Comparison of ENCODE assay signal across 10 cellular contexts in the genomic region with DNA sequence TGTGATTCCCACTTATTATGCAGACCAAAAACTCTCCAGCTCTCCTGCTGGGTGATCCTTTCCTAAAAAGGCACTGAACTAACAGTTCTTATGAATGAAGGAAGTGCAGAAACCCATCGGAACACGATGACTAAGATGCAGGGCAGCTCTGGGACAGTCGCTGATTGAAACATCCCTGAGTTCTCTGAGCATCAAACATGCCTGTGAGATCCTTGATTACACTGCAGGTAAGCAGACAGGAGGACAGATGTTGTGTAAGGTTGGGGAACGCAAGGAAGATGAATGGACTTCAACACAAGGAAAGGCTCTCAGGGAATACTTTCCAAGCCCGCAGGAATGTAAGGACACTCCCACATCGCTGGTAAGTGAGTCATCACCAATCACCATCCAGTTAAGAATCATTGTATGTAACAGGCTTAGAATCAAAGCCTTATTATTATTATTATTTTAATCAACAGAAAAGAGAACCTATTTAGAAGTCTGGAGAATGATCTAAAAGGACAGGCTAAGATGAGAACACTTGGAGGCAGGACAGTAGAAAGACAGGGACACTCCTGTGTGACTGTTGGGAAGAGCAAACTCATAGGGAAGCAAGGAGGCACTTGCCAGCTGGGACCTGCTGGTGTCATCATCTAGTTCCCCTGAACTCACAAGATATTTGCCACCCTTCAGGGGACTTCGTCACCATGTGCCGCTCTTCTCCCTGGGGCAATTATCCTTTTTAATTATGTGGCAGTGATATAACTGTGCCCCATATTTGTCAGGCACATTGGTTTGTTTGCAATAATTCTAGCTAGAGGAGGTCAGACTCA. TPM values are rescaled to one million over a fixed set of nuclear protein-coding genes. Genes with fewer than 3 reads are reported as not detected.
DNase-seq lines count a peak whose midpoint lies in the region; ATAC-seq and TF ChIP-seq lines count a peak whose summit lies in the region.
"Had no signal": no experiment of that assay in that cellular context is flagged by ENCODE, and none has a peak within 500 bp of the region (broad histone marks: within the 10 kb centered on the region; RNA-seq: fewer than 3 reads in every experiment).

No MANE protein-coding gene starts in this region.

- DNase-seq in HS-27A (ENCODE audit: low read depth) (peak; percentile 90), amniotic epithelial cell (ENCODE audit: low read depth) (peak; percentile 98), iPS DF 19.7 (ENCODE audit: low read depth, low spot score) (peak; percentile 56), upper lobe of left lung (peak in 1 of 2 donors; percentile 32), hippocampal formation (lab: John Stamatoyannopoulos, UW) (no peak), midbrain (lab: John Stamatoyannopoulos, UW) (no peak)
- DNase-seq in activated T-helper 1 cell treated with anti-CD3 and anti-CD28 coated beads, Interleukin-12 subunit alpha, Interleukin-12 subunit beta, Interleukin-2, Interleukin-4 antibody, amounts not matched to agents 30 ng/mL and 10 ng/mL and 1 ng/mL, durations not matched to agents 14 hours and 24 hours and 36 hours (ENCODE audit: low spot score), result no peak
- DNase-seq: OCI-M1; stimulated activated CD4-positive, alpha-beta T cell treated with anti-CD3 and anti-CD28 coated beads, Interleukin-1b, Interleukin-23, amount 100 ng/mL, for 48 hours had no signal

- WGBS in upper lobe of left lung, 2 donors, result 69 to 71% methylated on average over 8 of the region's 8 CpGs

- no peak overlapping the region for H3K27ac ChIP-seq in upper lobe of left lung

- H3K27me3 Mint-ChIP-seq in activated T-helper 1 cell treated with anti-CD3 and anti-CD28 coated beads, Interleukin-12 subunit alpha, Interleukin-12 subunit beta, Interleukin-2, Interleukin-4 antibody, amounts not matched to agents 30 ng/mL and 10 ng/mL and 1 ng/mL, durations not matched to agents 14 hours and 24 hours and 36 hours (ENCODE audit: insufficient read depth), result peaks cover 39% of the 10 kb centered on the region

- H3K4me3 Mint-ChIP-seq in activated T-helper 1 cell treated with anti-CD3 and anti-CD28 coated beads, Interleukin-12 subunit alpha, Interleukin-12 subunit beta, Interleukin-2, Interleukin-4 antibody, amounts not matched to agents 30 ng/mL and 10 ng/mL and 1 ng/mL, durations not matched to agents 14 hours and 24 hours and 36 hours, result no peak overlapping the region
- H3K4me3 Mint-ChIP-seq: memory B cell had no signal

- no peak for TF ChIP-seq EP300 in upper lobe of left lung (IDR thresholded peaks at IDR 0.05)

- H3K4me1 ChIP-seq in upper lobe of left lung, result peaks cover 0 to 6% (median 2%) of the 10 kb centered on the region in 4 donors

- TF ChIP-seq POLR2A in upper lobe of left lung (IDR thresholded peaks at IDR 0.05), result no peak

- peak; percentile 66 to 71 for ATAC-seq in upper lobe of left lung (ENCODE audit: low FRiP score in 2 of 2)

- no peaks in the 10 kb centered on the region for H3K4me1 Mint-ChIP-seq in activated T-helper 1 cell treated with anti-CD3 and anti-CD28 coated beads, Interleukin-12 subunit alpha, Interleukin-12 subunit beta, Interleukin-2, Interleukin-4 antibody, amounts not matched to agents 30 ng/mL and 10 ng/mL and 1 ng/mL, durations not matched to agents 14 hours and 24 hours and 36 hours (ENCODE audit: low read depth)
- H3K4me1 Mint-ChIP-seq: memory B cell had no signal

- no peak for TF ChIP-seq CTCF in upper lobe of left lung (IDR thresholded peaks at IDR 0.05)

- no peaks in the 10 kb centered on the region for H3K27me3 ChIP-seq in upper lobe of left lung

- no peaks in the 10 kb centered on the region for H3K9me3 Mint-ChIP-seq in activated T-helper 1 cell treated with anti-CD3 and anti-CD28 coated beads, Interleukin-12 subunit alpha, Interleukin-12 subunit beta, Interleukin-2, Interleukin-4 antibody, amounts not matched to agents 30 ng/mL and 10 ng/mL and 1 ng/mL, durations not matched to agents 14 hours and 24 hours and 36 hours
- H3K9me3 Mint-ChIP-seq: memory B cell had no signal

- H3K36me3 Mint-ChIP-seq in activated T-helper 1 cell treated with anti-CD3 and anti-CD28 coated beads, Interleukin-12 subunit alpha, Interleukin-12 subunit beta, Interleukin-2, Interleukin-4 antibody, amounts not matched to agents 30 ng/mL and 10 ng/mL and 1 ng/mL, durations not matched to agents 14 hours and 24 hours and 36 hours (ENCODE audit: low read depth), result no peaks in the 10 kb centered on the region
- H3K36me3 Mint-ChIP-seq: memory B cell had no signal

- H3K9me3 ChIP-seq in upper lobe of left lung, result no peaks in the 10 kb centered on the region

- intact Hi-C loops in activated T-helper 1 cell treated with anti-CD3 and anti-CD28 coated beads, Interleukin-12 subunit alpha, Interleukin-12 subunit beta, Interleukin-2, Interleukin-4 antibody, amounts not matched to agents 30 ng/mL and 10 ng/mL and 1 ng/mL, durations not matched to agents 14 hours and 24 hours and 36 hours (cut with micrococcal nuclease), result no loop called here

- no peaks in the 10 kb centered on the region for H3K36me3 ChIP-seq in upper lobe of left lung

- no peak overlapping the region for H3K4me3 ChIP-seq in upper lobe of left lung

- H3K27ac Mint-ChIP-seq in activated T-helper 1 cell treated with anti-CD3 and anti-CD28 coated beads, Interleukin-12 subunit alpha, Interleukin-12 subunit beta, Interleukin-2, Interleukin-4 antibody, amounts not matched to agents 30 ng/mL and 10 ng/mL and 1 ng/mL, durations not matched to agents 14 hours and 24 hours and 36 hours, result no peak overlapping the region
- H3K27ac Mint-ChIP-seq: memory B cell had no signal

RNA-seq across cellular contexts. Expression of a gene that starts 26.0 kb away (rescaled TPM):
- 1 to 10 TPM in 2 of 6 donors, under 1 TPM in 1, not detected in 3; 0.76 to 3.8 (median 1.7) TPM for total RNA-seq in upper lobe of left lung
- 0.26 and 0.61 TPM in 2 replicates for total RNA-seq in activated T-helper 1 cell treated with anti-CD3 and anti-CD28 coated beads, Interleukin-12 subunit alpha, Interleukin-12 subunit beta, Interleukin-2, Interleukin-4 antibody, amounts not matched to agents 30 ng/mL and 10 ng/mL and 1 ng/mL, durations not matched to agents 14 hours and 24 hours and 36 hours

RNA-seq across cellular contexts. Expression of a gene that starts 53.9 kb away (rescaled TPM):
- total RNA-seq in upper lobe of left lung, result 10 to 100 TPM in 5 of 6 donors, 1 to 10 TPM in 1; 9.9 to 32.7 (median 19.2) TPM
- 0.98 and 1.2 TPM in 2 replicates for total RNA-seq in activated T-helper 1 cell treated with anti-CD3 and anti-CD28 coated beads, Interleukin-12 subunit alpha, Interleukin-12 subunit beta, Interleukin-2, Interleukin-4 antibody, amounts not matched to agents 30 ng/mL and 10 ng/mL and 1 ng/mL, durations not matched to agents 14 hours and 24 hours and 36 hours

Comparison
In these comparisons a context has a peak if more than half of its experiments do, and no peak if none do; other contexts are left out.
1. DNase-seq: peak in HS-27A (single experiment), amniotic epithelial cell (single experiment) and iPS DF 19.7 (single experiment); none in activated T-helper 1 cell treated with anti-CD3 and anti-CD28 coated beads, Interleukin-12 subunit alpha, Interleukin-12 subunit beta, Interleukin-2, Interleukin-4 antibody, amounts not matched to agents 30 ng/mL and 10 ng/mL and 1 ng/mL, durations not matched to agents 14 hours and 24 hours and 36 hours (single experiment), hippocampal formation (0 of 2) and midbrain (single experiment).